8 cellular contexts compared by ENCODE assay signal in genomic region chr4:119462733-119463132, GRCh38.
DNase-seq lines count a peak whose midpoint lies in the region; ATAC-seq and TF ChIP-seq lines count a peak whose summit lies in the region.
"Not testable (repeated sequence)": the region's sequence is repeated elsewhere in the genome, so short reads cannot be mapped to it uniquely, and the experiment has no call there.

No MANE protein-coding gene starts in this region.

- not testable (repeated sequence) for H3K27me3 Mint-ChIP-seq in T-cell; activated T-cell treated with anti-CD3 and anti-CD28 coated beads, Interleukin-2, amount 50 U/mL, for 4 hours (ENCODE audit: low read depth)

- peak; percentile 62 for ATAC-seq in GM18861 (IDR thresholded peaks at IDR 0.05; ENCODE audit: unreplicated experiment)
- peak in 1 of 4 experiments; percentile 38 for ATAC-seq in T-cell (replicated peaks in 1 of 4)
- ATAC-seq in activated T-cell treated with anti-CD3 and anti-CD28 coated beads, Interleukin-2, amount 50 U/mL, for 4 hours: not testable (repeated sequence)

- peak overlapping the region; percentile 41 to 43 for H3K27ac Mint-ChIP-seq in T-cell

- CTCF ChIA-PET in T-cell (lab: Charles Lee): not testable (repeated sequence)

- H3K9me3 Mint-ChIP-seq in T-cell; activated T-cell treated with anti-CD3 and anti-CD28 coated beads, Interleukin-2, amount 50 U/mL, for 4 hours: not testable (repeated sequence)

- TF ChIP-seq CTCF in C4-2B (conservative IDR thresholded peaks at IDR 0.05): peak; percentile 24

- peaks cover 21% of the 10 kb centered on the region for H3K36me3 Mint-ChIP-seq in T-cell
- peaks cover 19% of the 10 kb centered on the region for H3K36me3 Mint-ChIP-seq in activated T-cell treated with anti-CD3 and anti-CD28 coated beads, Interleukin-2, amount 50 U/mL, for 4 hours (ENCODE audit: insufficient read depth)

- DNase-seq in M059J (ENCODE audit: low read depth): peak; percentile 9
- peak in 27 of 34 experiments; percentile 9 to 56 (median 32) for DNase-seq in T-cell
- peak; percentile 25 for DNase-seq in activated T-cell treated with anti-CD3 and anti-CD28 coated beads, Interleukin-2, amount 50 U/mL, for 4 hours
- DNase-seq in dermis blood vessel endothelial cell: peak; percentile 40
- peak; percentile 18 for DNase-seq in iris pigment epithelial cell (ENCODE audit: low read depth)
- peak; percentile 24 for DNase-seq in stimulated activated CD4-positive, alpha-beta T cell treated with anti-CD3 and anti-CD28 coated beads, Interleukin-15, amount 100 ng/mL, for 24 hours

- H3K4me3 Mint-ChIP-seq in T-cell; activated T-cell treated with anti-CD3 and anti-CD28 coated beads, Interleukin-2, amount 50 U/mL, for 4 hours: not testable (repeated sequence)

- POLR2A ChIA-PET in T-cell (lab: Charles Lee): not testable (repeated sequence)

- H3K4me1 Mint-ChIP-seq in T-cell; activated T-cell treated with anti-CD3 and anti-CD28 coated beads, Interleukin-2, amount 50 U/mL, for 4 hours (ENCODE audit: low read depth): not testable (repeated sequence)

- H3K27ac ChIP-seq in C4-2B: not testable (repeated sequence)
